Comparison of ENCODE assay signal across 33 cellular contexts in genomic region chr12:30979371-30980259, GRCh38. TPM values are rescaled to one million over a fixed set of nuclear protein-coding genes. Genes with fewer than 3 reads are reported as not detected.
DNase-seq lines count a peak whose midpoint lies in the region; ATAC-seq and TF ChIP-seq lines count a peak whose summit lies in the region.
"Had no signal": no experiment of that assay in that cellular context is flagged by ENCODE, and none has a peak within 500 bp of the region (broad histone marks: within the 10 kb centered on the region; RNA-seq: fewer than 3 reads in every experiment).

No MANE protein-coding gene starts in this region.

- H3K9me3 ChIP-seq in right cardiac atrium (ENCODE audit: control insufficient read depth, low read length) (no peaks in the 10 kb centered on the region), vagina (no peaks in the 10 kb centered on the region), prostate gland (no peaks in the 10 kb centered on the region), gastrocnemius medialis (no peaks in the 10 kb centered on the region)
- H3K9me3 ChIP-seq: BLaER1 treated with 17β-estradiol and CSF1 and Interleukin-3, amounts not matched to agents 10 nM and 100 nM; Caco-2; heart left ventricle; sigmoid colon had no signal

- TF ChIP-seq POLR2A in vagina (IDR thresholded peaks at IDR 0.05) (no peak), prostate gland (IDR thresholded peaks at IDR 0.05) (no peak), gastrocnemius medialis (IDR thresholded peaks at IDR 0.05) (no peak)

- DNase-seq in Right ventricle myocardium inferior (ENCODE audit: missing footprints), result no peak
- no peak for DNase-seq in right cardiac atrium
- DNase-seq in chondrocyte (ENCODE audit: low spot score), result peak; percentile 61
- DNase-seq in iris pigment epithelial cell (ENCODE audit: low read depth), result peak; percentile 10
- no peak for DNase-seq in vagina (ENCODE audit: extremely low spot score in 2 of 2)
- no peak for DNase-seq in prostate gland (ENCODE audit: low spot score)
- DNase-seq in gastrocnemius medialis, result no peak
- DNase-seq: activated CD4-positive, alpha-beta T cell treated with anti-CD3 and anti-CD28 coated beads, Interleukin-2, amount 50 U/mL, for 4 hours; activated CD4-positive, CD25-positive, alpha-beta regulatory T cell; activated naive CD4-positive, alpha-beta T cell treated with Interleukin-2 at 50 U/mL for 16 hours; activated T-cell treated with anti-CD3 and anti-CD28 coated beads, Interleukin-2, amount 50 U/mL, for 72 hours; Caco-2; dermis blood vessel endothelial cell; DMS79 treated with DMSO at 0.1 percent for 48 hours; GF-D8; H9; KBM-7; kidney glomerular epithelial cell; MM.1S; NCI-H1417 treated with DMSO at 0.1 percent for 48 hours; NCI-H2081; NCI-H226; NCI-H69; nephron progenitor cell; stimulated activated CD4-positive, alpha-beta T cell treated with anti-CD3 and anti-CD28 coated beads, Interleukin-4, amount 100 ng/mL, for 4 hours had no signal

- H3K36me3 Mint-ChIP-seq in chondrocyte (ENCODE audit: low read depth), result no peaks in the 10 kb centered on the region
- H3K36me3 Mint-ChIP-seq: stimulated activated memory B cell treated with anti-CD40 and anti-IgM and Interleukin-4, amounts not matched to agents 10 μg/mL and 1 μg/mL and 100 μg/mL, for 72 hours had no signal

- intact Hi-C loops in Right ventricle myocardium inferior (cut with DNase I), result loop anchor here (5.0 kb wide), 1 partner anchor 52 kb away; the partner anchor contains the start of gene TSPAN11
- intact Hi-C loops in right cardiac atrium (cut with DNase I), result no loop called here
- intact Hi-C loops in vagina (cut with DNase I), result loop anchor here (10.0 kb wide), 1 partner anchor 125 kb away; no protein-coding TSS in a partner anchor
- intact Hi-C loops in prostate gland (cut with DNase I), result no loop called here
- intact Hi-C loops in gastrocnemius medialis (cut with DNase I; ENCODE audit: low total_unique reads), result no loop called here

- H3K9me3 Mint-ChIP-seq in chondrocyte (ENCODE audit: low read depth), result no peaks in the 10 kb centered on the region
- H3K9me3 Mint-ChIP-seq: activated T-cell treated with anti-CD3 and anti-CD28 coated beads, Interleukin-2, amount 50 U/mL, for 72 hours; H9; nephron progenitor cell; stimulated activated memory B cell treated with anti-CD40 and anti-IgM and Interleukin-4, amounts not matched to agents 10 μg/mL and 1 μg/mL and 100 μg/mL, for 72 hours had no signal

- H3K27ac ChIP-seq in right cardiac atrium (ENCODE audit: low read length) (no peak overlapping the region), vagina (peak overlapping the region; percentile 39), prostate gland (no peak overlapping the region), gastrocnemius medialis (no peak overlapping the region)
- H3K27ac ChIP-seq: BLaER1 treated with 17β-estradiol and CSF1 and Interleukin-3, amounts not matched to agents 10 nM and 100 nM; parathyroid adenoma; sigmoid colon had no signal

- no peaks in the 10 kb centered on the region for H3K27me3 ChIP-seq in right cardiac atrium (ENCODE audit: control insufficient read depth, insufficient read depth)
- H3K27me3 ChIP-seq in vagina, result no peaks in the 10 kb centered on the region
- H3K27me3 ChIP-seq in prostate gland (replicated peaks; ENCODE audit: insufficient read depth), result no peaks in the 10 kb centered on the region
- H3K27me3 ChIP-seq in gastrocnemius medialis, result peaks cover 0 to 2% (median 0%) of the 10 kb centered on the region in 3 donors
- H3K27me3 ChIP-seq: BLaER1 treated with 17β-estradiol and CSF1 and Interleukin-3, amounts not matched to agents 10 nM and 100 nM; heart left ventricle; sigmoid colon had no signal

- H3K27ac Mint-ChIP-seq in chondrocyte (ENCODE audit: unreplicated experiment), result no peak overlapping the region
- H3K27ac Mint-ChIP-seq: activated T-cell treated with anti-CD3 and anti-CD28 coated beads, Interleukin-2, amount 50 U/mL, for 72 hours; nephron progenitor cell; stimulated activated memory B cell treated with anti-CD40 and anti-IgM and Interleukin-4, amounts not matched to agents 10 μg/mL and 1 μg/mL and 100 μg/mL, for 72 hours had no signal

- TF ChIP-seq CTCF in chondrocyte (IDR thresholded peaks at IDR 0.05), result no peak
- TF ChIP-seq CTCF in vagina (IDR thresholded peaks at IDR 0.05), result no peak
- no peak for TF ChIP-seq CTCF in prostate gland (IDR thresholded peaks at IDR 0.05)
- TF ChIP-seq CTCF in gastrocnemius medialis (IDR thresholded peaks at IDR 0.05 in 4 of 5, conservative IDR thresholded peaks at IDR 0.05 in 1 of 5), result no peak

- no peaks in the 10 kb centered on the region for H3K36me3 ChIP-seq in vagina
- H3K36me3 ChIP-seq in prostate gland, result no peaks in the 10 kb centered on the region
- no peaks in the 10 kb centered on the region for H3K36me3 ChIP-seq in gastrocnemius medialis
- H3K36me3 ChIP-seq: BLaER1 treated with 17β-estradiol and CSF1 and Interleukin-3, amounts not matched to agents 10 nM and 100 nM; heart left ventricle; sigmoid colon had no signal

- ATAC-seq in Right ventricle myocardium inferior (peak; percentile 19), right cardiac atrium (no peak), gastrocnemius medialis (no peak), HG03342 (IDR thresholded peaks at IDR 0.05; ENCODE audit: unreplicated experiment) (no peak)
- ATAC-seq: activated T-cell treated with anti-CD3 and anti-CD28 coated beads, Interleukin-2, amount 50 U/mL, for 72 hours; stimulated activated memory B cell treated with anti-CD40 and anti-IgM and Interleukin-4, amounts not matched to agents 10 μg/mL and 1 μg/mL and 100 μg/mL, for 72 hours had no signal

- H3K4me3 ChIP-seq in right cardiac atrium (ENCODE audit: low read length) (no peak overlapping the region), vagina (no peak overlapping the region), prostate gland (no peak overlapping the region), gastrocnemius medialis (no peak overlapping the region)
- H3K4me3 ChIP-seq: BLaER1 treated with 17β-estradiol and CSF1 and Interleukin-3, amounts not matched to agents 10 nM and 100 nM; heart left ventricle; lung; sigmoid colon had no signal

- in situ Hi-C loops in gastrocnemius medialis (cut with MboI; ENCODE audit: low sequenced_read_pairs in 4 of 4), result no loop called here

- peaks cover 3% of the 10 kb centered on the region for H3K4me1 Mint-ChIP-seq in chondrocyte (ENCODE audit: low read depth)
- H3K4me1 Mint-ChIP-seq: stimulated activated memory B cell treated with anti-CD40 and anti-IgM and Interleukin-4, amounts not matched to agents 10 μg/mL and 1 μg/mL and 100 μg/mL, for 72 hours had no signal

- peaks cover 16% of the 10 kb centered on the region for H3K27me3 Mint-ChIP-seq in chondrocyte (ENCODE audit: low read depth)

- WGBS in right cardiac atrium, result 42% methylated on average over 21 of the region's 21 CpGs
- WGBS in prostate gland, result 57% methylated on average over 20 of the region's 21 CpGs

- H3K4me3 Mint-ChIP-seq in chondrocyte (ENCODE audit: unreplicated experiment), result no peak overlapping the region
- H3K4me3 Mint-ChIP-seq: activated T-cell treated with anti-CD3 and anti-CD28 coated beads, Interleukin-2, amount 50 U/mL, for 72 hours; H9; nephron progenitor cell; stimulated activated memory B cell treated with anti-CD40 and anti-IgM and Interleukin-4, amounts not matched to agents 10 μg/mL and 1 μg/mL and 100 μg/mL, for 72 hours had no signal

- H3K4me1 ChIP-seq in right cardiac atrium (ENCODE audit: control insufficient read depth, insufficient read depth, low read length), result peaks cover 4% of the 10 kb centered on the region
- H3K4me1 ChIP-seq in vagina, result peaks cover 23% of the 10 kb centered on the region
- no peaks in the 10 kb centered on the region for H3K4me1 ChIP-seq in prostate gland (replicated peaks)
- no peaks in the 10 kb centered on the region for H3K4me1 ChIP-seq in gastrocnemius medialis
- H3K4me1 ChIP-seq: BLaER1 treated with 17β-estradiol and CSF1 and Interleukin-3, amounts not matched to agents 10 nM and 100 nM; Caco-2 had no signal

RNA-seq across cellular contexts. Expression of gene TSPAN11, which starts 53.1 kb away (rescaled TPM):
- total RNA-seq in Right ventricle myocardium inferior (1.5 TPM), right cardiac atrium (1 to 10 TPM; 3.8 to 4.9 (median 4.1) TPM), chondrocyte (0.87 to 1.9 TPM (median 0.95 TPM) in 3 replicates), vagina (2.5 TPM), prostate gland (1 to 10 TPM; 1.0 to 4.1 TPM), gastrocnemius medialis (under 1 TPM in 3 of 4 donors, not detected in 1; 0.05 to 0.16 (median 0.07) TPM)
- 2.8 TPM for polyA plus RNA-seq in right cardiac atrium
- total RNA-seq: Caco-2; T-helper 1 cell treated with Interleukin-12 subunit alpha and Interleukin-12 subunit beta and Interleukin-4 antibody, amounts not matched to agents 30 ng/mL and 1 ng/mL, for 36 hours had no signal

Comparison
In these comparisons a context has a peak if more than half of its experiments do, and no peak if none do; other contexts are left out.
1. intact Hi-C loops: an anchor here in Right ventricle myocardium inferior (5.0 kb wide) and vagina (10.0 kb wide); none called in right cardiac atrium, prostate gland and gastrocnemius medialis.
2. DNase-seq: peak in chondrocyte (single experiment) and iris pigment epithelial cell (single experiment); none in Right ventricle myocardium inferior (single experiment), right cardiac atrium (0 of 3), vagina (0 of 2), prostate gland (single experiment) and gastrocnemius medialis (0 of 2).